Comparison of ENCODE assay signal across 16 cellular contexts in genomic region chr9:123992679-123993078, GRCh38. TPM values are rescaled to one million over a fixed set of nuclear protein-coding genes. Genes with fewer than 3 reads are reported as not detected.
"Had no signal": no experiment of that assay in that cellular context is flagged by ENCODE, and none has a peak within 500 bp of the region (broad histone marks: within the 10 kb centered on the region; RNA-seq: fewer than 3 reads in every experiment).

No MANE protein-coding gene starts in this region.

RNA-seq across cellular contexts. Expression of gene LHX2, which starts 18.9 kb away (rescaled TPM):
- total RNA-seq: myocyte; naive thymus-derived CD8-positive, alpha-beta T cell; natural killer cell treated with Interleukin-12 subunit alpha and Interleukin-12 subunit beta and Interleukin-15 and Interleukin-18, amount 100 ng/mL, for 72 hours; omental fat pad; osteocyte; pancreas; posterior vena cava; pulmonary artery endothelial cell; smooth muscle cell; subcutaneous adipose tissue; thoracic aorta; thyroid gland; tibial nerve; upper lobe of left lung; urinary bladder had no signal
- polyA plus RNA-seq: naive thymus-derived CD8-positive, alpha-beta T cell; pancreas; smooth muscle cell; stomach; urinary bladder had no signal
